In genomic region chr6:17957488-17957887, GRCh38 we compare ENCODE assay signal across 12 cellular contexts. TPM values are rescaled to one million over a fixed set of nuclear protein-coding genes. Genes with fewer than 3 reads are reported as not detected.
A peak's percentile ranks its signal among the peaks of the same experiment; 100 is the strongest.
DNase-seq lines count a peak whose midpoint lies in the region; ATAC-seq, FAIRE-seq and TF ChIP-seq lines count a peak whose summit lies in the region.
"Had no signal": no experiment of that assay in that cellular context is flagged by ENCODE, and none has a peak within 500 bp of the region (broad histone marks: within the 10 kb centered on the region; RNA-seq: fewer than 3 reads in every experiment).

No MANE protein-coding gene starts in this region.

- FAIRE-seq in urothelium cell line (lab: Jason Lieb, UNC): no peak

- H3K27me3 Mint-ChIP-seq in activated CD8-positive, alpha-beta T cell treated with anti-CD3 and anti-CD28 coated beads for 36 hours: peaks cover 19% of the 10 kb centered on the region
- peaks cover 8% of the 10 kb centered on the region for H3K27me3 Mint-ChIP-seq in activated CD8-positive, alpha-beta T cell treated with anti-CD3 and anti-CD28 coated beads, Interleukin-2, amount 10 ng/mL, durations not matched to agents 7 days and 5 days (ENCODE audit: low read depth)

- H3K27me3 ChIP-seq in gastrocnemius medialis: no peaks in the 10 kb centered on the region
- H3K27me3 ChIP-seq: neutrophil had no signal

- no peaks in the 10 kb centered on the region for H3K9me3 Mint-ChIP-seq in activated CD8-positive, alpha-beta T cell treated with anti-CD3 and anti-CD28 coated beads for 36 hours
- no peaks in the 10 kb centered on the region for H3K9me3 Mint-ChIP-seq in activated CD8-positive, alpha-beta T cell treated with anti-CD3 and anti-CD28 coated beads, Interleukin-2, amount 10 ng/mL, durations not matched to agents 7 days and 5 days (ENCODE audit: insufficient read depth)

- H3K4me1 Mint-ChIP-seq in activated CD8-positive, alpha-beta T cell treated with anti-CD3 and anti-CD28 coated beads for 36 hours (ENCODE audit: low read depth): no peaks in the 10 kb centered on the region
- H3K4me1 Mint-ChIP-seq in activated CD8-positive, alpha-beta T cell treated with anti-CD3 and anti-CD28 coated beads, Interleukin-2, amount 10 ng/mL, durations not matched to agents 7 days and 5 days (ENCODE audit: low read depth): no peaks in the 10 kb centered on the region

- H3K36me3 Mint-ChIP-seq in activated CD8-positive, alpha-beta T cell treated with anti-CD3 and anti-CD28 coated beads for 36 hours (ENCODE audit: low read depth): no peaks in the 10 kb centered on the region
- no peaks in the 10 kb centered on the region for H3K36me3 Mint-ChIP-seq in activated CD8-positive, alpha-beta T cell treated with anti-CD3 and anti-CD28 coated beads, Interleukin-2, amount 10 ng/mL, durations not matched to agents 7 days and 5 days (ENCODE audit: low read depth)

- intact Hi-C loops in activated CD8-positive, alpha-beta T cell treated with anti-CD3 and anti-CD28 coated beads for 36 hours (cut with micrococcal nuclease): no loop called here
- intact Hi-C loops in gastrocnemius medialis (cut with DNase I; ENCODE audit: low total_unique reads): no loop called here

- in situ Hi-C loops in gastrocnemius medialis (cut with MboI; ENCODE audit: low sequenced_read_pairs in 4 of 4): no loop called here

- no peak overlapping the region for H3K4me3 ChIP-seq in gastrocnemius medialis

- peak; percentile 58 for ATAC-seq in activated CD8-positive, alpha-beta T cell treated with anti-CD3 and anti-CD28 coated beads for 36 hours
- no peak for ATAC-seq in activated CD8-positive, alpha-beta T cell treated with anti-CD3 and anti-CD28 coated beads, Interleukin-2, amount 10 ng/mL, durations not matched to agents 7 days and 5 days
- peak; percentile 78 for ATAC-seq in HG03103 (IDR thresholded peaks at IDR 0.05; ENCODE audit: low read depth, unreplicated experiment)
- no peak for ATAC-seq in gastrocnemius medialis
- ATAC-seq in GM21786 (IDR thresholded peaks at IDR 0.05; ENCODE audit: unreplicated experiment): no peak

- no peak for TF ChIP-seq POLR2A in erythroblast (IDR thresholded peaks at IDR 0.05; ENCODE audit: low read length)
- TF ChIP-seq POLR2A in gastrocnemius medialis (IDR thresholded peaks at IDR 0.05): no peak

- POLR2A ChIA-PET in activated CD8-positive, alpha-beta T cell treated with anti-CD3 and anti-CD28 coated beads for 36 hours (lab: Charles Lee): no interaction called here
- POLR2A ChIA-PET in activated CD8-positive, alpha-beta T cell treated with anti-CD3 and anti-CD28 coated beads, Interleukin-2, amount 10 ng/mL, durations not matched to agents 7 days and 5 days (lab: Charles Lee): no interaction called here

- no peak for TF ChIP-seq CTCF in activated CD8-positive, alpha-beta T cell treated with anti-CD3 and anti-CD28 coated beads for 36 hours (IDR thresholded peaks at IDR 0.05)
- TF ChIP-seq CTCF in gastrocnemius medialis (IDR thresholded peaks at IDR 0.05 in 4 of 5, conservative IDR thresholded peaks at IDR 0.05 in 1 of 5): no peak

- H3K4me1 ChIP-seq in gastrocnemius medialis: peaks cover 45 to 64% of the 10 kb centered on the region in 2 donors

- no peaks in the 10 kb centered on the region for H3K9me3 ChIP-seq in gastrocnemius medialis
- H3K9me3 ChIP-seq: neutrophil had no signal

- DNase-seq in activated CD8-positive, alpha-beta T cell treated with anti-CD3 and anti-CD28 coated beads for 36 hours: no peak
- DNase-seq in activated CD8-positive, alpha-beta T cell treated with anti-CD3 and anti-CD28 coated beads, Interleukin-2, amount 10 ng/mL, durations not matched to agents 7 days and 5 days: no peak
- peak; percentile 11 to 47 for DNase-seq in erythroblast (lab: John Stamatoyannopoulos, UW)
- no peak for DNase-seq in gastrocnemius medialis
- DNase-seq in urothelium cell line (ENCODE audit: low spot score): no peak
- DNase-seq in mucosa of gallbladder (ENCODE audit: low spot score): no peak
- DNase-seq: 8988T; activated CD4-positive, alpha-beta T cell treated with anti-CD3 and anti-CD28 coated beads, Interleukin-2, amount 50 U/mL, for 4 hours; H7 had no signal

- H3K27ac Mint-ChIP-seq in activated CD8-positive, alpha-beta T cell treated with anti-CD3 and anti-CD28 coated beads for 36 hours: no peak overlapping the region
- H3K27ac Mint-ChIP-seq in activated CD8-positive, alpha-beta T cell treated with anti-CD3 and anti-CD28 coated beads, Interleukin-2, amount 10 ng/mL, durations not matched to agents 7 days and 5 days: no peak overlapping the region

- H3K27ac ChIP-seq in gastrocnemius medialis: peak overlapping the region in 3 of 4 donors; percentile 11 to 24 (median 14)
- H3K27ac ChIP-seq: neutrophil had no signal

- H3K36me3 ChIP-seq in gastrocnemius medialis: no peaks in the 10 kb centered on the region

- CTCF ChIA-PET in activated CD8-positive, alpha-beta T cell treated with anti-CD3 and anti-CD28 coated beads for 36 hours (lab: Charles Lee): no interaction called here
- CTCF ChIA-PET in activated CD8-positive, alpha-beta T cell treated with anti-CD3 and anti-CD28 coated beads, Interleukin-2, amount 10 ng/mL, durations not matched to agents 7 days and 5 days (lab: Charles Lee): no interaction called here

- H3K4me3 Mint-ChIP-seq in activated CD8-positive, alpha-beta T cell treated with anti-CD3 and anti-CD28 coated beads for 36 hours: no peak overlapping the region
- no peak overlapping the region for H3K4me3 Mint-ChIP-seq in activated CD8-positive, alpha-beta T cell treated with anti-CD3 and anti-CD28 coated beads, Interleukin-2, amount 10 ng/mL, durations not matched to agents 7 days and 5 days

RNA-seq across cellular contexts. Expression of gene KIF13A, which starts 29.9 kb away (rescaled TPM):
- total RNA-seq in activated CD8-positive, alpha-beta T cell treated with anti-CD3 and anti-CD28 coated beads for 36 hours: not detected
- total RNA-seq in activated CD8-positive, alpha-beta T cell treated with anti-CD3 and anti-CD28 coated beads, Interleukin-2, amount 10 ng/mL, durations not matched to agents 7 days and 5 days: not detected
- total RNA-seq in gastrocnemius medialis: 10 to 100 TPM; 47.4 to 72.9 (median 63.8) TPM
- 43.0 TPM for total RNA-seq in mucosa of gallbladder

Comparison
In these comparisons a context has a peak if more than half of its experiments do, and no peak if none do; other contexts are left out.
1. ATAC-seq: peak in activated CD8-positive, alpha-beta T cell treated with anti-CD3 and anti-CD28 coated beads for 36 hours (single experiment) and HG03103 (single experiment); none in activated CD8-positive, alpha-beta T cell treated with anti-CD3 and anti-CD28 coated beads, Interleukin-2, amount 10 ng/mL, durations not matched to agents 7 days and 5 days (single experiment), gastrocnemius medialis (0 of 2) and GM21786 (single experiment).
2. DNase-seq: peak in erythroblast (2 of 2); none in activated CD8-positive, alpha-beta T cell treated with anti-CD3 and anti-CD28 coated beads for 36 hours (single experiment), activated CD8-positive, alpha-beta T cell treated with anti-CD3 and anti-CD28 coated beads, Interleukin-2, amount 10 ng/mL, durations not matched to agents 7 days and 5 days (single experiment), gastrocnemius medialis (0 of 2), urothelium cell line (single experiment) and mucosa of gallbladder (single experiment).
3. RNA of gene KIF13A, which starts 29.9 kb away (total RNA-seq): 47.4 to 72.9 TPM in gastrocnemius medialis and 43.0 TPM in mucosa of gallbladder (single experiment); not detected in activated CD8-positive, alpha-beta T cell treated with anti-CD3 and anti-CD28 coated beads for 36 hours and not detected in activated CD8-positive, alpha-beta T cell treated with anti-CD3 and anti-CD28 coated beads, Interleukin-2, amount 10 ng/mL, durations not matched to agents 7 days and 5 days; every median in the first group is over 10 times any median in the second.